ENCODE assay signal across 10 cellular contexts in the genomic region with DNA sequence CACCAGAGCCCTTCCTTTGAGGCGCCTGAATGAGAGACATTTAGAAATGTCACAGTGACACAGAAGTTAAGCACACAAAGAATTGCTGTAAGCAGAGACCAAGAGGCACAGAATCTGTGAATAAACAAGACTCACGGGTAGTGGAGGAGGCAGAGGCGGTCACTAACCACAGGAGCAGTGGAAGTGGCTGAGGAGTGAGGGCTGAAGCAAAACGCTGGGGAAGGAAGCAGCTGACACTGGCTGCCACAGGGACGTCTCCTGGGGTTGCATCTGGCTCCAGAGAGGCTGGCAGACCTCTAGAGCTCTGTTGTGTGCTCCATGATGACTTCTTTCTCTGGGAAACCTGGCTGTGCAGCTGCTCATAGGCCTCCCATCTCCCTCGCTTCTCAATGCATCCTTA.
DNase-seq lines count a peak whose midpoint lies in the region; ATAC-seq and TF ChIP-seq lines count a peak whose summit lies in the region.
"Had no signal": no experiment of that assay in that cellular context is flagged by ENCODE, and none has a peak within 500 bp of the region (broad histone marks: within the 10 kb centered on the region; RNA-seq: fewer than 3 reads in every experiment).

No MANE protein-coding gene starts in this region.

- H3K27ac Mint-ChIP-seq in activated CD8-positive, alpha-beta memory T cell treated with anti-CD3 and anti-CD28 coated beads, Interleukin-2, amount 10 ng/mL, durations not matched to agents 7 days and 5 days: no peak overlapping the region
- H3K27ac Mint-ChIP-seq: CD14-positive monocyte had no signal

- H3K36me3 Mint-ChIP-seq in activated CD8-positive, alpha-beta memory T cell treated with anti-CD3 and anti-CD28 coated beads, Interleukin-2, amount 10 ng/mL, durations not matched to agents 7 days and 5 days: no peaks in the 10 kb centered on the region
- H3K36me3 Mint-ChIP-seq: CD14-positive monocyte had no signal

- no peaks in the 10 kb centered on the region for H3K4me1 ChIP-seq in Panc1 (ENCODE audit: control insufficient read depth, insufficient read depth, low read length)

- H3K9me3 ChIP-seq in Panc1 (ENCODE audit: control insufficient read depth, insufficient read depth, low read depth, low read length): no peaks in the 10 kb centered on the region

- intact Hi-C loops in Panc1 (cut with micrococcal nuclease; ENCODE audit: unreplicated experiment): no loop called here

- CTCF ChIA-PET in activated CD8-positive, alpha-beta memory T cell treated with anti-CD3 and anti-CD28 coated beads, Interleukin-2, amount 10 ng/mL, durations not matched to agents 7 days and 5 days (lab: Charles Lee): no interaction called here
- CTCF ChIA-PET in Panc1 (lab: Charles Lee): no interaction called here

- H3K4me3 ChIP-seq in Panc1 (ENCODE audit: low read depth in 2 of 2, low read length in 2 of 2): no peak overlapping the region

- TF ChIP-seq CTCF in Panc1 (IDR thresholded peaks at IDR 0.05): no peak

- H3K9me3 Mint-ChIP-seq in activated CD8-positive, alpha-beta memory T cell treated with anti-CD3 and anti-CD28 coated beads, Interleukin-2, amount 10 ng/mL, durations not matched to agents 7 days and 5 days (ENCODE audit: low read depth): no peaks in the 10 kb centered on the region

- no peaks in the 10 kb centered on the region for H3K36me3 ChIP-seq in Panc1 (ENCODE audit: control insufficient read depth, insufficient read depth, low read length)

- peak; percentile 69 for ATAC-seq in activated CD8-positive, alpha-beta memory T cell treated with anti-CD3 and anti-CD28 coated beads, Interleukin-2, amount 10 ng/mL, durations not matched to agents 7 days and 5 days
- ATAC-seq in Panc1 (peak; percentile 55; the same call in 1 of the 2 replicates), GM21423 (IDR thresholded peaks at IDR 0.05; ENCODE audit: unreplicated experiment) (no peak), HG02678 (IDR thresholded peaks at IDR 0.05; ENCODE audit: unreplicated experiment) (no peak)

- BruUV-seq in Panc1 (replicated peaks; lab: Mats Ljungman, UMichigan): no TSS peak

- H3K27me3 ChIP-seq in Panc1 (ENCODE audit: control insufficient read depth, insufficient read depth, low read length): no peaks in the 10 kb centered on the region

- H3K4me1 Mint-ChIP-seq in activated CD8-positive, alpha-beta memory T cell treated with anti-CD3 and anti-CD28 coated beads, Interleukin-2, amount 10 ng/mL, durations not matched to agents 7 days and 5 days: peaks cover 9% of the 10 kb centered on the region

- DNase-seq in activated CD8-positive, alpha-beta memory T cell treated with anti-CD3 and anti-CD28 coated beads, Interleukin-2, amount 10 ng/mL, durations not matched to agents 7 days and 5 days: peak; percentile 69
- DNase-seq in activated CD8-positive, alpha-beta memory T cell treated with anti-CD3 and anti-CD28 coated beads for 24 hours: no peak
- DNase-seq in Panc1 (ENCODE audit: low read depth, low spot score) (no peak), globus pallidus (ENCODE audit: low spot score) (peak; percentile 69), substantia nigra (lab: John Stamatoyannopoulos, UW) (peak in 31 of 49 donors; percentile 9 to 58 (median 22)), NCI-H446 treated with DMSO at 0.1 percent for 48 hours (lab: John Stamatoyannopoulos, UW) (no peak)
- DNase-seq: T-helper 9 cell had no signal

- POLR2A ChIA-PET in Panc1 (lab: Charles Lee): no interaction called here

- H3K27ac ChIP-seq in Panc1 (ENCODE audit: low read length): no peak overlapping the region
- H3K27ac ChIP-seq in substantia nigra (ENCODE audit: low read depth, low read length, poor library complexity, severe bottlenecking): peak overlapping the region; percentile 89

- H3K27me3 Mint-ChIP-seq in activated CD8-positive, alpha-beta memory T cell treated with anti-CD3 and anti-CD28 coated beads, Interleukin-2, amount 10 ng/mL, durations not matched to agents 7 days and 5 days: peaks cover 18% of the 10 kb centered on the region

- no peak overlapping the region for H3K4me3 Mint-ChIP-seq in activated CD8-positive, alpha-beta memory T cell treated with anti-CD3 and anti-CD28 coated beads, Interleukin-2, amount 10 ng/mL, durations not matched to agents 7 days and 5 days
- H3K4me3 Mint-ChIP-seq: CD14-positive monocyte had no signal

- in situ Hi-C loops in Panc1 (cut with HindIII; ENCODE audit: low pct_unique_long_range_greater_than_20kb, low sequenced_read_pairs): no loop called here

Comparison
In these comparisons a context has a peak if more than half of its experiments do, and no peak if none do; other contexts are left out.
1. DNase-seq: peak in activated CD8-positive, alpha-beta memory T cell treated with anti-CD3 and anti-CD28 coated beads, Interleukin-2, amount 10 ng/mL, durations not matched to agents 7 days and 5 days (single experiment), globus pallidus (single experiment) and substantia nigra (31 of 49); none in activated CD8-positive, alpha-beta memory T cell treated with anti-CD3 and anti-CD28 coated beads for 24 hours (single experiment), Panc1 (single experiment) and NCI-H446 treated with DMSO at 0.1 percent for 48 hours (single experiment).
2. ATAC-seq: peak in activated CD8-positive, alpha-beta memory T cell treated with anti-CD3 and anti-CD28 coated beads, Interleukin-2, amount 10 ng/mL, durations not matched to agents 7 days and 5 days (single experiment) and Panc1 (single experiment); none in GM21423 (single experiment) and HG02678 (single experiment).